Comparison of ENCODE assay signal across 36 cellular contexts in the genomic region with DNA sequence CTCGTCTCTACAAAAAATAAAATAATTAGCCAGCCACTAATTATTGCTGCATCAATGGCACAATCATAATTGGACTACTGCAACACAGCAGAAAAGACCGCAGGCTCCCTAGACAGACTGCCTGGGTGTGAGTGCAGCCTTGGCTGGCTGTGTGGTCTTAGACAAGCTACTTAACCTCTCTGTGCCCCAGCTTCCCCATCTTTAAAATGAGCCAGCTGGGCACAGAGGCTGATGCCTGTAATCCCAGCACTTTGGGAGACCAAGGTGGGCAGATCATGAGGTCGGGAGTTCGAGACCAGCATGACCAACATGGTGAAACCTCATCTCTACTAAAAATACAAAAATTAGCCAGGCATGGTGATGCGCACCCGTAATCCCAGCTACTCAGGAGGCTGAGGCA. TPM values are rescaled to one million over a fixed set of nuclear protein-coding genes. Genes with fewer than 3 reads are reported as not detected.
"Had no signal": no experiment of that assay in that cellular context is flagged by ENCODE, and none has a peak within 500 bp of the region (broad histone marks: within the 10 kb centered on the region; RNA-seq: fewer than 3 reads in every experiment).

No MANE protein-coding gene starts in this region.

- ATAC-seq: activated CD8-positive, alpha-beta T cell treated with anti-CD3 and anti-CD28 coated beads, Interleukin-2, amount 10 ng/mL, durations not matched to agents 7 days and 5 days had no signal

- H3K27me3 Mint-ChIP-seq: activated B cell treated with CpG ODN at 0.5 μM for 24 hours; activated CD4-positive, alpha-beta memory T cell treated with anti-CD3 and anti-CD28 coated beads for 36 hours; activated CD4-positive, alpha-beta T cell treated with anti-CD3 and anti-CD28 coated beads for 36 hours; activated CD8-positive, alpha-beta memory T cell treated with anti-CD3 and anti-CD28 coated beads, Interleukin-2, amount 10 ng/mL, durations not matched to agents 7 days and 5 days; activated CD8-positive, alpha-beta T cell treated with anti-CD3 and anti-CD28 coated beads for 36 hours; T-cell; T-helper 17 cell had no signal

- DNase-seq: activated B cell treated with CpG ODN at 0.5 μM for 24 hours; activated CD4-positive, alpha-beta memory T cell treated with anti-CD3 and anti-CD28 coated beads for 36 hours; activated CD4-positive, alpha-beta memory T cell treated with anti-CD3 and anti-CD28 coated beads, Interleukin-2, amount 10 ng/mL, durations not matched to agents 7 days and 5 days; activated CD4-positive, alpha-beta T cell treated with anti-CD3 and anti-CD28 coated beads for 1 hour; activated CD4-positive, alpha-beta T cell treated with anti-CD3 and anti-CD28 coated beads for 36 hours; activated CD4-positive, alpha-beta T cell treated with anti-CD3 and anti-CD28 coated beads for 4 hours; activated CD4-positive, alpha-beta T cell treated with anti-CD3 and anti-CD28 coated beads for 48 hours; activated CD4-positive, alpha-beta T cell treated with anti-CD3 and anti-CD28 coated beads, Interleukin-2, amount 10 ng/mL, durations not matched to agents 24 days and 14 days; activated CD4-positive, alpha-beta T cell treated with anti-CD3 and anti-CD28 coated beads, Interleukin-2, amount 10 ng/mL, durations not matched to agents 7 days and 5 days; activated CD4-positive, alpha-beta T cell treated with anti-CD3 and anti-CD28 coated beads, Interleukin-2, amount 50 U/mL, for 1 hour; activated CD4-positive, alpha-beta T cell treated with anti-CD3 and anti-CD28 coated beads, Interleukin-2, amount 50 U/mL, for 4 hours; activated CD4-positive, alpha-beta T cell treated with anti-CD3 and anti-CD28 coated beads, Interleukin-2, amount 50 U/mL, for 48 hours; activated CD4-positive, CD25-positive, alpha-beta regulatory T cell; activated CD4-positive, CD25-positive, alpha-beta regulatory T cell treated with anti-CD3 and anti-CD28 coated beads, Interleukin-2, amount 50 U/mL, for 72 hours; activated CD8-positive, alpha-beta memory T cell treated with anti-CD3 and anti-CD28 coated beads for 24 hours; activated CD8-positive, alpha-beta memory T cell treated with anti-CD3 and anti-CD28 coated beads, Interleukin-2, amount 10 ng/mL, durations not matched to agents 7 days and 5 days; activated CD8-positive, alpha-beta memory T cell treated with anti-CD3 and anti-CD28 coated beads, Interleukin-2, amount 50 U/mL, for 4 hours; activated CD8-positive, alpha-beta memory T cell treated with anti-CD3 and anti-CD28 coated beads, Interleukin-2, amount 50 U/mL, for 48 hours; activated CD8-positive, alpha-beta T cell treated with anti-CD3 and anti-CD28 coated beads for 36 hours; activated CD8-positive, alpha-beta T cell treated with anti-CD3 and anti-CD28 coated beads, Interleukin-2, amount 10 ng/mL, durations not matched to agents 7 days and 5 days; activated T-cell treated with anti-CD3 and anti-CD28 coated beads for 4 hours; T-cell; T-helper 1 cell; T-helper 17 cell; T-helper 2 cell; T-helper 9 cell; T1000 had no signal

- H3K36me3 Mint-ChIP-seq: activated CD4-positive, alpha-beta memory T cell treated with anti-CD3 and anti-CD28 coated beads for 36 hours; activated CD8-positive, alpha-beta memory T cell treated with anti-CD3 and anti-CD28 coated beads, Interleukin-2, amount 10 ng/mL, durations not matched to agents 7 days and 5 days; T-cell; WTC11 had no signal

- H3K27ac ChIP-seq: VCaP, WERI-Rb-1 had no signal

- H3K9me3 Mint-ChIP-seq: activated B cell treated with CpG ODN at 0.5 μM for 24 hours; activated CD4-positive, alpha-beta memory T cell treated with anti-CD3 and anti-CD28 coated beads for 36 hours; activated CD4-positive, alpha-beta memory T cell treated with anti-CD3 and anti-CD28 coated beads, Interleukin-2, amount 10 ng/mL, durations not matched to agents 7 days and 5 days; activated CD4-positive, alpha-beta T cell treated with anti-CD3 and anti-CD28 coated beads, Interleukin-2, amount 10 ng/mL, durations not matched to agents 7 days and 5 days; activated CD8-positive, alpha-beta T cell treated with anti-CD3 and anti-CD28 coated beads for 36 hours; T-cell; T-helper 1 cell treated with Interleukin-12 subunit alpha and Interleukin-12 subunit beta and Interleukin-4 antibody, amounts not matched to agents 30 μg/mL and 1 μg/mL, for 36 hours; T-helper 2 cell treated with Interferon-gamma antibody and Interleukin-4, amounts not matched to agents 5 μg/mL and 100 μg/mL, for 36 hours had no signal

- H3K4me3 Mint-ChIP-seq: activated B cell treated with CpG ODN at 0.5 μM for 24 hours; activated CD4-positive, alpha-beta memory T cell treated with anti-CD3 and anti-CD28 coated beads for 36 hours; activated CD4-positive, alpha-beta memory T cell treated with anti-CD3 and anti-CD28 coated beads, Interleukin-2, amount 10 ng/mL, durations not matched to agents 7 days and 5 days; activated CD4-positive, alpha-beta T cell treated with anti-CD3 and anti-CD28 coated beads for 36 hours; activated CD4-positive, alpha-beta T cell treated with anti-CD3 and anti-CD28 coated beads, Interleukin-2, amount 10 ng/mL, durations not matched to agents 24 days and 14 days; activated CD4-positive, alpha-beta T cell treated with anti-CD3 and anti-CD28 coated beads, Interleukin-2, amount 10 ng/mL, durations not matched to agents 7 days and 5 days; activated CD8-positive, alpha-beta memory T cell treated with anti-CD3 and anti-CD28 coated beads, Interleukin-2, amount 10 ng/mL, durations not matched to agents 7 days and 5 days; activated CD8-positive, alpha-beta T cell treated with anti-CD3 and anti-CD28 coated beads for 36 hours; activated CD8-positive, alpha-beta T cell treated with anti-CD3 and anti-CD28 coated beads, Interleukin-2, amount 10 ng/mL, durations not matched to agents 7 days and 5 days; T-cell; T-helper 1 cell treated with Interleukin-12 subunit alpha and Interleukin-12 subunit beta and Interleukin-4 antibody, amounts not matched to agents 30 μg/mL and 1 μg/mL, for 36 hours; T-helper 17 cell; T-helper 2 cell treated with Interferon-gamma antibody and Interleukin-4, amounts not matched to agents 5 μg/mL and 100 μg/mL, for 36 hours; WTC11 had no signal

- FAIRE-seq: TTC549 had no signal

- H3K27ac Mint-ChIP-seq: activated B cell treated with CpG ODN at 0.5 μM for 24 hours; activated CD4-positive, alpha-beta memory T cell treated with anti-CD3 and anti-CD28 coated beads for 36 hours; activated CD4-positive, alpha-beta memory T cell treated with anti-CD3 and anti-CD28 coated beads, Interleukin-2, amount 10 ng/mL, durations not matched to agents 7 days and 5 days; activated CD4-positive, alpha-beta T cell treated with anti-CD3 and anti-CD28 coated beads for 36 hours; activated CD4-positive, alpha-beta T cell treated with anti-CD3 and anti-CD28 coated beads, Interleukin-2, amount 10 ng/mL, durations not matched to agents 24 days and 14 days; activated CD4-positive, alpha-beta T cell treated with anti-CD3 and anti-CD28 coated beads, Interleukin-2, amount 10 ng/mL, durations not matched to agents 7 days and 5 days; activated CD8-positive, alpha-beta memory T cell treated with anti-CD3 and anti-CD28 coated beads, Interleukin-2, amount 10 ng/mL, durations not matched to agents 7 days and 5 days; activated CD8-positive, alpha-beta T cell treated with anti-CD3 and anti-CD28 coated beads for 36 hours; activated CD8-positive, alpha-beta T cell treated with anti-CD3 and anti-CD28 coated beads, Interleukin-2, amount 10 ng/mL, durations not matched to agents 7 days and 5 days; T-helper 1 cell treated with Interleukin-12 subunit alpha and Interleukin-12 subunit beta and Interleukin-4 antibody, amounts not matched to agents 30 μg/mL and 1 μg/mL, for 36 hours; T-helper 2 cell treated with Interferon-gamma antibody and Interleukin-4, amounts not matched to agents 5 μg/mL and 100 μg/mL, for 36 hours; WTC11 had no signal

- H3K36me3 ChIP-seq: WERI-Rb-1 had no signal

RNA-seq across cellular contexts. Expression of gene TEX101, which starts 19.0 kb away (rescaled TPM):
- total RNA-seq: activated B cell treated with CpG ODN at 0.5 μM for 24 hours; activated CD4-positive, alpha-beta memory T cell treated with anti-CD3 and anti-CD28 coated beads for 36 hours; activated CD4-positive, alpha-beta memory T cell treated with anti-CD3 and anti-CD28 coated beads, Interleukin-2, amount 10 ng/mL, durations not matched to agents 7 days and 5 days; activated CD4-positive, alpha-beta T cell treated with anti-CD3 and anti-CD28 coated beads for 36 hours; activated CD4-positive, alpha-beta T cell treated with anti-CD3 and anti-CD28 coated beads, Interleukin-2, amount 10 ng/mL, durations not matched to agents 24 days and 14 days; activated CD4-positive, alpha-beta T cell treated with anti-CD3 and anti-CD28 coated beads, Interleukin-2, amount 10 ng/mL, durations not matched to agents 7 days and 5 days; activated CD8-positive, alpha-beta memory T cell treated with anti-CD3 and anti-CD28 coated beads for 36 hours; activated CD8-positive, alpha-beta memory T cell treated with anti-CD3 and anti-CD28 coated beads, Interleukin-2, amount 10 ng/mL, durations not matched to agents 7 days and 5 days; activated CD8-positive, alpha-beta T cell treated with anti-CD3 and anti-CD28 coated beads for 36 hours; activated CD8-positive, alpha-beta T cell treated with anti-CD3 and anti-CD28 coated beads, Interleukin-2, amount 10 ng/mL, durations not matched to agents 7 days and 5 days; T-cell; T-helper 1 cell treated with Interleukin-12 subunit alpha and Interleukin-12 subunit beta and Interleukin-4 antibody, amounts not matched to agents 30 ng/mL and 1 ng/mL, for 36 hours; T-helper 17 cell; T-helper 2 cell treated with Interferon-gamma antibody and Interleukin-4, amounts not matched to agents 100 ng/mL and 5 ng/mL, for 36 hours; WTC11 had no signal

RNA-seq across cellular contexts. Expression of gene LYPD3, which starts 31.7 kb away (rescaled TPM):
- total RNA-seq: activated B cell treated with CpG ODN at 0.5 μM for 24 hours had no signal
